ENCODE assay signal across 1 cellular context in genomic region chr20:23152308-23152892, GRCh38.
TF ChIP-seq lines count a peak whose summit lies in the region.

No MANE protein-coding gene starts in this region.

TF ChIP-seq in K562, 482 proteins besides CTCF, POLR2A, EP300 and RAD21 (continued from another document and continues in another):
- TF ChIP-seq NKRF (IDR thresholded peaks at IDR 0.05; ENCODE audit: borderline replicate concordance): no peak
- no peak for TF ChIP-seq PCBP1 (IDR thresholded peaks at IDR 0.05; ENCODE audit: low read depth, low read length, poor library complexity, severe bottlenecking)
- TF ChIP-seq ZNF740 (CRISPR knock-in tag; IDR thresholded peaks at IDR 0.05): no peak
- TF ChIP-seq ZNF740 (tag; IDR thresholded peaks at IDR 0.05): no peak
- no peak for TF ChIP-seq TSHZ1 (CRISPR knock-in tag; IDR thresholded peaks at IDR 0.05)
- peak; percentile 81 for TF ChIP-seq NEUROD1 (IDR thresholded peaks at IDR 0.05; ENCODE audit: borderline replicate concordance, low read depth, low read length, partially characterized antibody)
- no peak for TF ChIP-seq POLR2H (tag; IDR thresholded peaks at IDR 0.05; ENCODE audit: low read depth)
- no peak for TF ChIP-seq PHTF2 (CRISPR knock-in tag; IDR thresholded peaks at IDR 0.05)
- no peak for TF ChIP-seq COPS2 (conservative IDR thresholded peaks at IDR 0.05)
- TF ChIP-seq POLR2G (IDR thresholded peaks at IDR 0.05; ENCODE audit: low read depth, low read length): 0 out of 2 replicates have a peak, but pooled peaks have one; percentile 33
- no peak for TF ChIP-seq ARID3A (IDR thresholded peaks at IDR 0.05; ENCODE audit: borderline replicate concordance, low read depth, low read length)
- no peak for TF ChIP-seq ILF3 (IDR thresholded peaks at IDR 0.05; ENCODE audit: borderline replicate concordance)
- TF ChIP-seq NFIC (IDR thresholded peaks at IDR 0.05): peak; percentile 63; the same call in 1 of the 2 replicates
- TF ChIP-seq ZC3H8 (IDR thresholded peaks at IDR 0.05): no peak
- peak; percentile 91 for TF ChIP-seq TCF3 (CRISPR knock-in tag; IDR thresholded peaks at IDR 0.05)
- no peak for TF ChIP-seq CREBBP (IDR thresholded peaks at IDR 0.05; ENCODE audit: low read depth, low read length)
- peak in 1 of 2 experiments; percentile 85; a peak in 1 of 4 replicates for TF ChIP-seq RCOR1 (IDR thresholded peaks at IDR 0.05; ENCODE audit: borderline replicate concordance in 1 of 2, low read depth in 2 of 2, low read length in 2 of 2)
- 0 out of 2 replicates have a peak, but pooled peaks have one; percentile 40 for TF ChIP-seq POLR2AphosphoS2 (IDR thresholded peaks at IDR 0.05; ENCODE audit: low read length)
- TF ChIP-seq ZNF589 (CRISPR knock-in tag; IDR thresholded peaks at IDR 0.05; ENCODE audit: low read depth): peak; percentile 80
- peak; percentile 62 for TF ChIP-seq MGA (IDR thresholded peaks at IDR 0.05)
- no peak for TF ChIP-seq CREB5 (CRISPR knock-in tag; IDR thresholded peaks at IDR 0.05)
- peak; percentile 82 for TF ChIP-seq KLF16 (IDR thresholded peaks at IDR 0.05)
- peak; percentile 84 for TF ChIP-seq CREB1 (IDR thresholded peaks at IDR 0.05)
- peak; percentile 65 for TF ChIP-seq CREB1 (CRISPR knock-in tag; IDR thresholded peaks at IDR 0.05)
- no peak for TF ChIP-seq RBM17 (IDR thresholded peaks at IDR 0.05; ENCODE audit: borderline replicate concordance, low read depth, low read length)
- TF ChIP-seq USF1 (CRISPR knock-in tag; IDR thresholded peaks at IDR 0.05): no peak
- no peak for TF ChIP-seq KDM5B (IDR thresholded peaks at IDR 0.05; ENCODE audit: insufficient replicate concordance, low read depth, low read length)
- no peak for TF ChIP-seq XRCC5 (IDR thresholded peaks at IDR 0.05; ENCODE audit: low read depth, low read length)
- peak; percentile 91 for TF ChIP-seq ARID1B (IDR thresholded peaks at IDR 0.05)
- no peak for TF ChIP-seq BCOR (IDR thresholded peaks at IDR 0.05)
- TF ChIP-seq GABPB1 (CRISPR knock-in tag; IDR thresholded peaks at IDR 0.05): no peak
- TF ChIP-seq ZNF253 (CRISPR knock-in tag; conservative IDR thresholded peaks at IDR 0.05): no peak
- no peak for TF ChIP-seq PTTG1 (tag; IDR thresholded peaks at IDR 0.05; ENCODE audit: low read depth)
- TF ChIP-seq RNF2 (IDR thresholded peaks at IDR 0.05): peak; percentile 88; the same call in 1 of the 2 replicates
- no peak for TF ChIP-seq TCF7 (IDR thresholded peaks at IDR 0.05; ENCODE audit: borderline replicate concordance)
- peak; percentile 23 to 25; a peak in 2 of 4 replicates for TF ChIP-seq NRF1 (conservative IDR thresholded peaks at IDR 0.05 in 1 of 2, IDR thresholded peaks at IDR 0.05 in 1 of 2)
- no peak for TF ChIP-seq NFE2L1 (tag; IDR thresholded peaks at IDR 0.05; ENCODE audit: borderline replicate concordance, low read depth)
- no peak for TF ChIP-seq ID3 (CRISPR knock-in tag; IDR thresholded peaks at IDR 0.05)
- 0 out of 2 replicates have a peak, but pooled peaks have one; percentile 43 for TF ChIP-seq ID3 (tag; IDR thresholded peaks at IDR 0.05)
- TF ChIP-seq EZH2 (IDR thresholded peaks at IDR 0.05; ENCODE audit: borderline replicate concordance, low read depth, low read length): no peak
